Comparison of ENCODE assay signal across 1 cellular context in genomic region chr4:110705440-110705782, GRCh38.
TF ChIP-seq lines count a peak whose summit lies in the region.

No MANE protein-coding gene starts in this region.

TF ChIP-seq in HepG2, 621 proteins besides CTCF, POLR2A, EP300 and RAD21 (continued from another document):
- TF ChIP-seq ZNF652 (CRISPR knock-in tag; IDR thresholded peaks at IDR 0.05; ENCODE audit: borderline replicate concordance, low read depth) (no peak), SNRNP70 (IDR thresholded peaks at IDR 0.05; ENCODE audit: low read depth, low read length) (no peak), ZHX2 (IDR thresholded peaks at IDR 0.05; ENCODE audit: low read depth) (no peak), ZHX2 (CRISPR knock-in tag; IDR thresholded peaks at IDR 0.05; ENCODE audit: borderline replicate concordance) (no peak), ZNF263 (CRISPR knock-in tag; IDR thresholded peaks at IDR 0.05) (no peak), FOXO4 (CRISPR knock-in tag; conservative IDR thresholded peaks at IDR 0.05) (no peak)
